ENCODE assay signal across 21 cellular contexts in the genomic region with DNA sequence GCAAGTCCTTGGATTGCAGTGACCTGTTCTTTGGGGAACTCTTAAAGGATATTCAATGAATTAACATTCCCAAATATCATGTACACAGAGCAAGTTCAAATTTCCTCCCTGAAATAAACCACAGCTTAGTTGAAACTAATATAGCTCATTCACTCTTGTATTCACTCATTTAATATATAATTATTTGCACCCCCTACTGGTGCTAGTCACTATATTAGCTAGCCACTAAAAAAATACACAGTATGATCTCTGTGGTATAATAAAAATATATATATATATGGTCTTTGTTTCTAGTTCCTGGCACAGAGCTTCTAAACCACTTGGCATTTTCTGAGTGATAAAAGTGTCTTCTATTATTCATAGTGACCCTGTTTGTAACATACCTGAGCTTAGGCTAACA.
DNase-seq lines count a peak whose midpoint lies in the region; ATAC-seq and TF ChIP-seq lines count a peak whose summit lies in the region.
"Had no signal": no experiment of that assay in that cellular context is flagged by ENCODE, and none has a peak within 500 bp of the region (broad histone marks: within the 10 kb centered on the region; RNA-seq: fewer than 3 reads in every experiment).

No MANE protein-coding gene starts in this region.

- no peaks in the 10 kb centered on the region for H3K27me3 Mint-ChIP-seq in neural crest cell (ENCODE audit: low read depth)
- H3K27me3 Mint-ChIP-seq in activated T-cell treated with anti-CD3 and anti-CD28 coated beads, Interleukin-2, amount 50 U/mL, for 4 hours (ENCODE audit: low read depth), result no peaks in the 10 kb centered on the region

- DNase-seq in DMS 273 (lab: John Stamatoyannopoulos, UW; ENCODE audit: unreplicated experiment) (peak; percentile 14), DMS 273 treated with DMSO at 0.1 percent for 48 hours (lab: John Stamatoyannopoulos, UW) (no peak), NAMALWA (ENCODE audit: low spot score) (peak; percentile 14), dermis microvascular lymphatic vessel endothelial cell (ENCODE audit: low read depth in 2 of 2) (peak; percentile 5 to 29), neural crest cell (ENCODE audit: low read depth, low spot score) (no peak), dorsolateral prefrontal cortex (no peak)
- DNase-seq in activated T-cell treated with anti-CD3 and anti-CD28 coated beads, Interleukin-2, amount 50 U/mL, for 4 hours, result no peak
- DNase-seq in stimulated activated CD4-positive, alpha-beta T cell treated with anti-CD3 and anti-CD28 coated beads, Interleukin-15, amount 100 ng/mL, for 24 hours, result no peak
- DNase-seq: 8988T; activated CD8-positive, alpha-beta T cell treated with anti-CD3 and anti-CD28 coated beads, Interleukin-2, amount 10 ng/mL, durations not matched to agents 7 days and 5 days; adrenal gland; colonic mucosa; esophagus squamous epithelium; GF-D8; lower lobe of right lung; naive B cell; NCI-H1417; NCI-H510A treated with DMSO at 0.1 percent for 48 hours; psoas muscle; SW 1271; WERI-Rb-1 had no signal

- no peaks in the 10 kb centered on the region for H3K9me3 Mint-ChIP-seq in neural crest cell
- H3K9me3 Mint-ChIP-seq in activated T-cell treated with anti-CD3 and anti-CD28 coated beads, Interleukin-2, amount 50 U/mL, for 4 hours, result no peaks in the 10 kb centered on the region
- H3K9me3 Mint-ChIP-seq: naive B cell had no signal

- H3K4me1 Mint-ChIP-seq in neural crest cell, result peaks cover 4% of the 10 kb centered on the region
- no peaks in the 10 kb centered on the region for H3K4me1 Mint-ChIP-seq in activated T-cell treated with anti-CD3 and anti-CD28 coated beads, Interleukin-2, amount 50 U/mL, for 4 hours (ENCODE audit: low read depth)
- H3K4me1 Mint-ChIP-seq: naive B cell had no signal

- no peak overlapping the region for H3K27ac ChIP-seq in dorsolateral prefrontal cortex
- H3K27ac ChIP-seq: adrenal gland, colonic mucosa, esophagus squamous epithelium, lower lobe of right lung, psoas muscle, WERI-Rb-1 had no signal

- H3K4me3 ChIP-seq in dorsolateral prefrontal cortex, result no peak overlapping the region
- H3K4me3 ChIP-seq: adrenal gland, colonic mucosa, esophagus squamous epithelium, lower lobe of right lung, psoas muscle had no signal

- intact Hi-C loops in dorsolateral prefrontal cortex (cut with DNase I), result no loop called here

- no peaks in the 10 kb centered on the region for H3K27me3 ChIP-seq in dorsolateral prefrontal cortex
- H3K27me3 ChIP-seq: adrenal gland, colonic mucosa, esophagus squamous epithelium had no signal

- ATAC-seq in activated T-cell treated with anti-CD3 and anti-CD28 coated beads, Interleukin-2, amount 50 U/mL, for 4 hours, result no peak
- ATAC-seq: activated CD8-positive, alpha-beta T cell treated with anti-CD3 and anti-CD28 coated beads, Interleukin-2, amount 10 ng/mL, durations not matched to agents 7 days and 5 days; lower lobe of right lung; psoas muscle had no signal

- TF ChIP-seq CTCF in neural crest cell (conservative IDR thresholded peaks at IDR 0.05) (peak; percentile 28), dorsolateral prefrontal cortex (IDR thresholded peaks at IDR 0.05 in 54 of 56, conservative IDR thresholded peaks at IDR 0.05 in 2 of 56; ENCODE audit: low read depth in 1 of 56, partially characterized antibody in 56 of 56) (peak in 2 of 56 donors; percentile 22 to 24)

- no peak overlapping the region for H3K27ac Mint-ChIP-seq in neural crest cell (ENCODE audit: unreplicated experiment)
- H3K27ac Mint-ChIP-seq: activated CD8-positive, alpha-beta T cell treated with anti-CD3 and anti-CD28 coated beads, Interleukin-2, amount 10 ng/mL, durations not matched to agents 7 days and 5 days had no signal

- no peak overlapping the region for H3K4me3 Mint-ChIP-seq in neural crest cell
- no peak overlapping the region for H3K4me3 Mint-ChIP-seq in activated T-cell treated with anti-CD3 and anti-CD28 coated beads, Interleukin-2, amount 50 U/mL, for 4 hours
- H3K4me3 Mint-ChIP-seq: activated CD8-positive, alpha-beta T cell treated with anti-CD3 and anti-CD28 coated beads, Interleukin-2, amount 10 ng/mL, durations not matched to agents 7 days and 5 days; naive B cell had no signal

- H3K36me3 Mint-ChIP-seq in neural crest cell (ENCODE audit: low read depth), result no peaks in the 10 kb centered on the region
- H3K36me3 Mint-ChIP-seq in activated T-cell treated with anti-CD3 and anti-CD28 coated beads, Interleukin-2, amount 50 U/mL, for 4 hours (ENCODE audit: insufficient read depth), result no peaks in the 10 kb centered on the region
- H3K36me3 Mint-ChIP-seq: naive B cell had no signal

Comparison
In these comparisons a context has a peak if more than half of its experiments do, and no peak if none do; other contexts are left out.
1. DNase-seq: peak in DMS 273 (single experiment), NAMALWA (single experiment) and dermis microvascular lymphatic vessel endothelial cell (2 of 2); none in DMS 273 treated with DMSO at 0.1 percent for 48 hours (single experiment), neural crest cell (single experiment), dorsolateral prefrontal cortex (0 of 10), activated T-cell treated with anti-CD3 and anti-CD28 coated beads, Interleukin-2, amount 50 U/mL, for 4 hours (single experiment) and stimulated activated CD4-positive, alpha-beta T cell treated with anti-CD3 and anti-CD28 coated beads, Interleukin-15, amount 100 ng/mL, for 24 hours (single experiment).